In the genomic region with DNA sequence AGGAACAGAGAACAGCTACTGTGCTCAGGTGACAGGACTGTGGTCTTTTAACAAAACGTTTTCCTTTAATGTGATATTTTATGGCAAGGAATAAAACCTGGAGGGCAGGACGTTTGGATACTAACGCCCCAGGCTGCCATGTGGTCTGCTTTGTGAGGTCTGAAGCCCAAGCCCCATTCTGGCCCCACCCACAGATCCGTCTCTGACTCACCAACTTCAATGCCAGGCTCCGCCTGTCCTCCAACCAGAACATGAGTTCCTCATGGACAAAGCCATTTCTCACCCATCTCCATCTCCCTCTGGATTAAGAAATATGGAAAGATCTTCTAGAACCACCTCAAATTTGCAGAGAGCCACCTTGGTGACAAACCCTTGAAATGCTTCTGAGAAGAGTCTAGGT, we compare ENCODE assay signal across 11 cellular contexts.
DNase-seq lines count a peak whose midpoint lies in the region; ATAC-seq and TF ChIP-seq lines count a peak whose summit lies in the region.
"Had no signal": no experiment of that assay in that cellular context is flagged by ENCODE, and none has a peak within 500 bp of the region (broad histone marks: within the 10 kb centered on the region; RNA-seq: fewer than 3 reads in every experiment).

No MANE protein-coding gene starts in this region.

- no peak for TF ChIP-seq CTCF in breast epithelium (IDR thresholded peaks at IDR 0.05)

- no peak overlapping the region for H3K4me3 ChIP-seq in breast epithelium
- H3K4me3 ChIP-seq: tibial artery had no signal

- intact Hi-C loops in breast epithelium (cut with DNase I; ENCODE audit: low total_unique reads): no loop called here

- no peak overlapping the region for H3K27ac ChIP-seq in breast epithelium
- H3K27ac ChIP-seq: 22Rv1, tibial artery had no signal

- no peak for ATAC-seq in HG03159 (IDR thresholded peaks at IDR 0.05; ENCODE audit: unreplicated experiment)

- H3K4me1 ChIP-seq in breast epithelium: no peaks in the 10 kb centered on the region

- H3K36me3 ChIP-seq in breast epithelium: no peaks in the 10 kb centered on the region

- no peak for TF ChIP-seq POLR2A in breast epithelium (IDR thresholded peaks at IDR 0.05)

- peak; percentile 16 for DNase-seq in DMS 273 (lab: John Stamatoyannopoulos, UW; ENCODE audit: unreplicated experiment)
- no peak for DNase-seq in DMS 273 treated with DMSO at 0.1 percent for 48 hours (lab: John Stamatoyannopoulos, UW)
- DNase-seq in NCI-H446 treated with DMSO at 0.1 percent for 48 hours (lab: John Stamatoyannopoulos, UW): peak; percentile 16
- DNase-seq in fibroblast of gingiva (ENCODE audit: low read depth): peak; percentile 36
- peak; percentile 38 for DNase-seq in renal cortical epithelial cell (ENCODE audit: low read depth)
- no peak for DNase-seq in GM19238 (ENCODE audit: insufficient read length, low spot score)
- no peak for DNase-seq in breast epithelium (ENCODE audit: low spot score in 2 of 2)
- DNase-seq: activated naive CD4-positive, alpha-beta T cell; tibial artery had no signal

- no peaks in the 10 kb centered on the region for H3K27me3 ChIP-seq in breast epithelium
- H3K27me3 ChIP-seq: tibial artery had no signal

- H3K9me3 ChIP-seq in breast epithelium: no peaks in the 10 kb centered on the region
- H3K9me3 ChIP-seq: tibial artery had no signal

Comparison
In these comparisons a context has a peak if more than half of its experiments do, and no peak if none do; other contexts are left out.
1. DNase-seq: peak in DMS 273 (single experiment), NCI-H446 treated with DMSO at 0.1 percent for 48 hours (single experiment), fibroblast of gingiva (single experiment) and renal cortical epithelial cell (single experiment); none in DMS 273 treated with DMSO at 0.1 percent for 48 hours (single experiment), GM19238 (single experiment) and breast epithelium (0 of 2).